8 cellular contexts compared by ENCODE assay signal in genomic region chr20:58651548-58651822, GRCh38. TPM values are rescaled to one million over a fixed set of nuclear protein-coding genes. Genes with fewer than 3 reads are reported as not detected.
DNase-seq lines count a peak whose midpoint lies in the region; TF ChIP-seq lines count a peak whose summit lies in the region.

No MANE protein-coding gene starts in this region.

- WGBS in sigmoid colon, 2 donors, result 0% methylated on average over 11 of the region's 11 CpGs

- no peak for TF ChIP-seq POLR2A in sigmoid colon (IDR thresholded peaks at IDR 0.05)

- peak overlapping the region; percentile 98 for H3K4me3 Mint-ChIP-seq in T-helper 1 cell treated with Interleukin-12 subunit alpha and Interleukin-12 subunit beta and Interleukin-4 antibody, amounts not matched to agents 30 μg/mL and 1 μg/mL, for 36 hours

- H3K27ac ChIP-seq in WERI-Rb-1, result peak overlapping the region; percentile 89
- H3K27ac ChIP-seq in right atrium auricular region, result peak overlapping the region; percentile 93 to 96
- peak overlapping the region; percentile 93 to 96 (median 96) for H3K27ac ChIP-seq in sigmoid colon

- no peak for TF ChIP-seq CTCF in WERI-Rb-1 (IDR thresholded peaks at IDR 0.05; ENCODE audit: low read depth, low read length)
- TF ChIP-seq CTCF in right atrium auricular region (IDR thresholded peaks at IDR 0.05), result no peak
- TF ChIP-seq CTCF in sigmoid colon (IDR thresholded peaks at IDR 0.05), result no peak

- H3K36me3 Mint-ChIP-seq in T-helper 1 cell treated with Interleukin-12 subunit alpha and Interleukin-12 subunit beta and Interleukin-4 antibody, amounts not matched to agents 30 μg/mL and 1 μg/mL, for 36 hours (ENCODE audit: low read depth), result peaks cover 20% of the 10 kb centered on the region

- H3K4me1 Mint-ChIP-seq in T-helper 1 cell treated with Interleukin-12 subunit alpha and Interleukin-12 subunit beta and Interleukin-4 antibody, amounts not matched to agents 30 μg/mL and 1 μg/mL, for 36 hours (ENCODE audit: low read depth), result peaks cover 26% of the 10 kb centered on the region

- H3K4me3 ChIP-seq in WERI-Rb-1 (ENCODE audit: low read depth, low read length) (peak overlapping the region; percentile 93), right atrium auricular region (peak overlapping the region; percentile 84 to 97), sigmoid colon (peak overlapping the region; percentile 71 to 91 (median 85))

- TF ChIP-seq EP300 in sigmoid colon (IDR thresholded peaks at IDR 0.05), result no peak

- H3K36me3 ChIP-seq in WERI-Rb-1, result peaks cover 7% of the 10 kb centered on the region
- no peaks in the 10 kb centered on the region for H3K36me3 ChIP-seq in right atrium auricular region
- H3K36me3 ChIP-seq in sigmoid colon, result no peaks in the 10 kb centered on the region

- H3K27ac Mint-ChIP-seq in T-helper 1 cell treated with Interleukin-12 subunit alpha and Interleukin-12 subunit beta and Interleukin-4 antibody, amounts not matched to agents 30 μg/mL and 1 μg/mL, for 36 hours, result peak overlapping the region; percentile 97

- H3K4me1 ChIP-seq in right atrium auricular region (peaks cover 0 to 49% of the 10 kb centered on the region in 2 donors), sigmoid colon (peaks cover 0 to 74% (median 63%) of the 10 kb centered on the region in 4 donors)

- H3K9me3 Mint-ChIP-seq in T-helper 1 cell treated with Interleukin-12 subunit alpha and Interleukin-12 subunit beta and Interleukin-4 antibody, amounts not matched to agents 30 μg/mL and 1 μg/mL, for 36 hours, result no peaks in the 10 kb centered on the region

- intact Hi-C loops in sigmoid colon (cut with DNase I), result loop anchor here (1.0 to 10.0 kb wide), 7 partner anchors 40 to 415 kb away; partner anchors contain the start of genes RAB22A and VAPB

- H3K27me3 Mint-ChIP-seq in T-helper 1 cell treated with Interleukin-12 subunit alpha and Interleukin-12 subunit beta and Interleukin-4 antibody, amounts not matched to agents 30 μg/mL and 1 μg/mL, for 36 hours (ENCODE audit: low read depth), result no peaks in the 10 kb centered on the region

- H3K27me3 ChIP-seq in WERI-Rb-1 (ENCODE audit: insufficient read depth, low read depth, severe bottlenecking) (no peaks in the 10 kb centered on the region), right atrium auricular region (no peaks in the 10 kb centered on the region), sigmoid colon (no peaks in the 10 kb centered on the region)

- no peaks in the 10 kb centered on the region for H3K9me3 ChIP-seq in WERI-Rb-1 (ENCODE audit: severe bottlenecking)
- H3K9me3 ChIP-seq in right atrium auricular region, result no peaks in the 10 kb centered on the region
- no peaks in the 10 kb centered on the region for H3K9me3 ChIP-seq in sigmoid colon

- no peak for DNase-seq in T-helper 1 cell
- peak; percentile 55 for DNase-seq in WERI-Rb-1
- DNase-seq in right atrium auricular region (ENCODE audit: low spot score), result no peak
- no peak for DNase-seq in sigmoid colon
- DNase-seq in stimulated activated naive CD4-positive, alpha-beta T cell treated with Interleukin-2 at 50 U/mL for 16 hours (lab: John Stamatoyannopoulos, UW), result no peak
- DNase-seq in NCI-H446 treated with DMSO at 0.1 percent for 48 hours (lab: John Stamatoyannopoulos, UW), result no peak
- no peak for DNase-seq in NCI-H510A (lab: John Stamatoyannopoulos, UW)

RNA-seq across cellular contexts. Expression of gene STX16, which starts 0.4 kb away (rescaled TPM):
- 10 to 100 TPM; 20.9 to 26.1 TPM for total RNA-seq in right atrium auricular region
- total RNA-seq in sigmoid colon, result 100 to 1,000 TPM in 1 of 4 donors, 10 to 100 TPM in 3; 42.8 to 126 (median 57.1) TPM
- 10 to 100 TPM; 14.6 to 43.8 (median 15.6) TPM for polyA plus RNA-seq in sigmoid colon

RNA-seq across cellular contexts. Expression of gene NPEPL1, which starts 41.1 kb away (rescaled TPM):
- total RNA-seq in right atrium auricular region, result 10 to 100 TPM; 12.2 to 14.1 TPM
- total RNA-seq in sigmoid colon, result 10 to 100 TPM; 22.9 to 65.1 (median 46.0) TPM
- polyA plus RNA-seq in sigmoid colon, result 10 to 100 TPM; 10.6 to 26.5 (median 16.8) TPM
